ENCODE assay signal across 22 cellular contexts in genomic region chr2:174841931-174842330, GRCh38.
DNase-seq lines count a peak whose midpoint lies in the region; ATAC-seq and TF ChIP-seq lines count a peak whose summit lies in the region.
"Had no signal": no experiment of that assay in that cellular context is flagged by ENCODE, and none has a peak within 500 bp of the region (broad histone marks: within the 10 kb centered on the region; RNA-seq: fewer than 3 reads in every experiment).

No MANE protein-coding gene starts in this region.

- ATAC-seq in activated T-helper 17 cell treated with anti-CD3 and anti-CD28 coated beads, Interleukin-2, amount 50 U/mL, for 72 hours (replicated peaks) = no peak
- no peak for ATAC-seq in GM21619 (IDR thresholded peaks at IDR 0.05; ENCODE audit: unreplicated experiment)

- no TSS peak for BruUV-seq in MCF 10A (replicated peaks; lab: Mats Ljungman, UMichigan)

- no peak overlapping the region for H3K27ac ChIP-seq in breast epithelium
- H3K27ac ChIP-seq: Peyer's patch, SJSA1 had no signal

- peak overlapping the region; percentile 19 for H3K27ac Mint-ChIP-seq in MCF 10A (ENCODE audit: low read depth, unreplicated experiment)
- peak overlapping the region; percentile 66 for H3K27ac Mint-ChIP-seq in activated T-helper 17 cell treated with anti-CD3 and anti-CD28 coated beads, Interleukin-2, amount 50 U/mL, for 72 hours
- H3K27ac Mint-ChIP-seq in glutamatergic neuron (ENCODE audit: unreplicated experiment) = peak overlapping the region; percentile 77
- H3K27ac Mint-ChIP-seq in T-helper 2 cell treated with Interferon-gamma antibody and Interleukin-4, amounts not matched to agents 5 μg/mL and 100 μg/mL, for 36 hours = no peak overlapping the region
- H3K27ac Mint-ChIP-seq: B cell, IgD-negative memory B cell had no signal

- H3K36me3 ChIP-seq in breast epithelium = no peaks in the 10 kb centered on the region
- H3K36me3 ChIP-seq: MG63, Peyer's patch, SJSA1 had no signal

- no peaks in the 10 kb centered on the region for H3K27me3 ChIP-seq in breast epithelium
- H3K27me3 ChIP-seq: MG63, Peyer's patch, SJSA1 had no signal

- H3K4me3 Mint-ChIP-seq in MCF 10A (ENCODE audit: unreplicated experiment) (no peak overlapping the region), glutamatergic neuron (ENCODE audit: unreplicated experiment) (peak overlapping the region; percentile 74)
- H3K4me3 Mint-ChIP-seq in activated T-helper 17 cell treated with anti-CD3 and anti-CD28 coated beads, Interleukin-2, amount 50 U/mL, for 72 hours = peak overlapping the region; percentile 39
- H3K4me3 Mint-ChIP-seq in T-helper 2 cell treated with Interferon-gamma antibody and Interleukin-4, amounts not matched to agents 5 μg/mL and 100 μg/mL, for 36 hours = no peak overlapping the region
- H3K4me3 Mint-ChIP-seq: B cell, IgD-negative memory B cell had no signal

- no peaks in the 10 kb centered on the region for H3K9me3 Mint-ChIP-seq in MCF 10A (ENCODE audit: unreplicated experiment)
- no peaks in the 10 kb centered on the region for H3K9me3 Mint-ChIP-seq in activated T-helper 17 cell treated with anti-CD3 and anti-CD28 coated beads, Interleukin-2, amount 50 U/mL, for 72 hours
- peaks cover 8% of the 10 kb centered on the region for H3K9me3 Mint-ChIP-seq in glutamatergic neuron (ENCODE audit: unreplicated experiment)
- no peaks in the 10 kb centered on the region for H3K9me3 Mint-ChIP-seq in T-helper 2 cell treated with Interferon-gamma antibody and Interleukin-4, amounts not matched to agents 5 μg/mL and 100 μg/mL, for 36 hours
- H3K9me3 Mint-ChIP-seq: IgD-negative memory B cell had no signal

- H3K4me1 Mint-ChIP-seq in MCF 10A (ENCODE audit: insufficient read depth, unreplicated experiment) = peaks cover 54% of the 10 kb centered on the region
- peaks cover 14% of the 10 kb centered on the region for H3K4me1 Mint-ChIP-seq in activated T-helper 17 cell treated with anti-CD3 and anti-CD28 coated beads, Interleukin-2, amount 50 U/mL, for 72 hours
- peaks cover 49% of the 10 kb centered on the region for H3K4me1 Mint-ChIP-seq in glutamatergic neuron (ENCODE audit: low read depth, unreplicated experiment)
- peaks cover under 1% of the 10 kb centered on the region for H3K4me1 Mint-ChIP-seq in T-helper 2 cell treated with Interferon-gamma antibody and Interleukin-4, amounts not matched to agents 5 μg/mL and 100 μg/mL, for 36 hours (ENCODE audit: low read depth)
- H3K4me1 Mint-ChIP-seq: B cell, IgD-negative memory B cell had no signal

- TF ChIP-seq CTCF in MCF 10A (IDR thresholded peaks at IDR 0.05; ENCODE audit: unreplicated experiment) (no peak), breast epithelium (IDR thresholded peaks at IDR 0.05) (no peak), glutamatergic neuron (IDR thresholded peaks at IDR 0.05; ENCODE audit: partially characterized antibody, unreplicated experiment) (no peak)

- H3K27me3 Mint-ChIP-seq in MCF 10A (ENCODE audit: insufficient read depth, unreplicated experiment) (no peaks in the 10 kb centered on the region), glutamatergic neuron (ENCODE audit: unreplicated experiment) (peaks cover 7% of the 10 kb centered on the region)
- no peaks in the 10 kb centered on the region for H3K27me3 Mint-ChIP-seq in activated T-helper 17 cell treated with anti-CD3 and anti-CD28 coated beads, Interleukin-2, amount 50 U/mL, for 72 hours
- H3K27me3 Mint-ChIP-seq in T-helper 2 cell treated with Interferon-gamma antibody and Interleukin-4, amounts not matched to agents 5 μg/mL and 100 μg/mL, for 36 hours (ENCODE audit: low read depth) = no peaks in the 10 kb centered on the region

- no peak overlapping the region for H3K4me3 ChIP-seq in breast epithelium
- H3K4me3 ChIP-seq: MG63, Peyer's patch, SJSA1 had no signal

- no peak for TF ChIP-seq POLR2A in breast epithelium (IDR thresholded peaks at IDR 0.05)

- no peaks in the 10 kb centered on the region for H3K9me3 ChIP-seq in breast epithelium
- H3K9me3 ChIP-seq: MG63, Peyer's patch, SJSA1 had no signal

- POLR2A ChIA-PET in MCF 10A (lab: Yijun Ruan, JAX) = no interaction called here

- H3K36me3 Mint-ChIP-seq in MCF 10A (ENCODE audit: insufficient read depth, unreplicated experiment) (no peaks in the 10 kb centered on the region), glutamatergic neuron (ENCODE audit: unreplicated experiment) (no peaks in the 10 kb centered on the region)
- H3K36me3 Mint-ChIP-seq in activated T-helper 17 cell treated with anti-CD3 and anti-CD28 coated beads, Interleukin-2, amount 50 U/mL, for 72 hours (ENCODE audit: low read depth) = peaks cover 7% of the 10 kb centered on the region
- H3K36me3 Mint-ChIP-seq in T-helper 2 cell treated with Interferon-gamma antibody and Interleukin-4, amounts not matched to agents 5 μg/mL and 100 μg/mL, for 36 hours (ENCODE audit: low read depth) = no peaks in the 10 kb centered on the region
- H3K36me3 Mint-ChIP-seq: IgD-negative memory B cell had no signal

- no peaks in the 10 kb centered on the region for H3K4me1 ChIP-seq in breast epithelium
- H3K4me1 ChIP-seq: Peyer's patch had no signal

- CTCF ChIA-PET in MCF 10A (lab: Yijun Ruan, JAX) = no interaction called here

- intact Hi-C loops in MCF 10A (cut with micrococcal nuclease) = no loop called here
- intact Hi-C loops in breast epithelium (cut with DNase I; ENCODE audit: low total_unique reads) = loop anchor here (2.0 kb wide), 1 partner anchor 51 kb away; no protein-coding TSS in a partner anchor

- DNase-seq in MCF 10A (ENCODE audit: unreplicated experiment) (no peak), breast epithelium (ENCODE audit: low spot score in 2 of 2) (no peak), glutamatergic neuron (no peak)
- no peak for DNase-seq in T-helper 2 cell treated with Interferon-gamma antibody and Interleukin-4, amounts not matched to agents 5 μg/mL and 100 μg/mL, for 36 hours (ENCODE audit: low spot score)
- DNase-seq in activated CD8-positive, alpha-beta memory T cell treated with anti-CD3 and anti-CD28 coated beads for 24 hours = no peak
- no peak for DNase-seq in stimulated activated naive CD4-positive, alpha-beta T cell (lab: John Stamatoyannopoulos, UW)
- DNase-seq: 8988T, DMS153, GF-D8, GOT3, Karpas-422, MG63, NCI-H1092, NCI-H146, NCI-H2029 treated with DMSO at 0.1 percent for 48 hours, NCI-H2171 treated with DMSO at 0.1 percent for 48 hours, Peyer's patch had no signal

Comparison
In these comparisons a context has a peak if more than half of its experiments do, and no peak if none do; other contexts are left out.
1. H3K4me3 Mint-ChIP-seq: peak in activated T-helper 17 cell treated with anti-CD3 and anti-CD28 coated beads, Interleukin-2, amount 50 U/mL, for 72 hours (single experiment) and glutamatergic neuron (single experiment); none in MCF 10A (single experiment) and T-helper 2 cell treated with Interferon-gamma antibody and Interleukin-4, amounts not matched to agents 5 μg/mL and 100 μg/mL, for 36 hours (single experiment).